In genomic region chr15:64943512-64944225, GRCh38 we compare ENCODE assay signal across 24 cellular contexts. TPM values are rescaled to one million over a fixed set of nuclear protein-coding genes. Genes with fewer than 3 reads are reported as not detected.
DNase-seq lines count a peak whose midpoint lies in the region; ATAC-seq and TF ChIP-seq lines count a peak whose summit lies in the region.
"Had no signal": no experiment of that assay in that cellular context is flagged by ENCODE, and none has a peak within 500 bp of the region (broad histone marks: within the 10 kb centered on the region; RNA-seq: fewer than 3 reads in every experiment).

No MANE protein-coding gene starts in this region.

- no peaks in the 10 kb centered on the region for H3K9me3 Mint-ChIP-seq in activated naive CD4-positive, alpha-beta T cell treated with anti-CD3 and anti-CD28 coated beads, Interleukin-2, amount 10 ng/mL, durations not matched to agents 7 days and 5 days
- no peaks in the 10 kb centered on the region for H3K9me3 Mint-ChIP-seq in central memory CD8-positive, alpha-beta T cell
- H3K9me3 Mint-ChIP-seq in type B pancreatic cell = no peaks in the 10 kb centered on the region
- H3K9me3 Mint-ChIP-seq: CD4-positive, alpha-beta memory T cell; HFFc6 had no signal

- CTCF ChIA-PET in activated naive CD4-positive, alpha-beta T cell treated with anti-CD3 and anti-CD28 coated beads, Interleukin-2, amount 10 ng/mL, durations not matched to agents 7 days and 5 days (lab: Charles Lee) = no interaction called here

- no peak overlapping the region for H3K4me3 Mint-ChIP-seq in activated naive CD4-positive, alpha-beta T cell treated with anti-CD3 and anti-CD28 coated beads, Interleukin-2, amount 10 ng/mL, durations not matched to agents 7 days and 5 days
- H3K4me3 Mint-ChIP-seq in central memory CD8-positive, alpha-beta T cell = no peak overlapping the region
- no peak overlapping the region for H3K4me3 Mint-ChIP-seq in type B pancreatic cell
- H3K4me3 Mint-ChIP-seq: CD4-positive, alpha-beta memory T cell; HFFc6 had no signal

- H3K4me1 Mint-ChIP-seq in activated naive CD4-positive, alpha-beta T cell treated with anti-CD3 and anti-CD28 coated beads, Interleukin-2, amount 10 ng/mL, durations not matched to agents 7 days and 5 days = no peaks in the 10 kb centered on the region
- no peaks in the 10 kb centered on the region for H3K4me1 Mint-ChIP-seq in central memory CD8-positive, alpha-beta T cell
- no peaks in the 10 kb centered on the region for H3K4me1 Mint-ChIP-seq in type B pancreatic cell (ENCODE audit: unreplicated experiment)
- H3K4me1 Mint-ChIP-seq: CD4-positive, alpha-beta memory T cell had no signal

- TF ChIP-seq CTCF in type B pancreatic cell (conservative IDR thresholded peaks at IDR 0.05) (no peak), foreskin keratinocyte (conservative IDR thresholded peaks at IDR 0.05) (no peak)

- H3K27me3 Mint-ChIP-seq in activated naive CD4-positive, alpha-beta T cell treated with anti-CD3 and anti-CD28 coated beads, Interleukin-2, amount 10 ng/mL, durations not matched to agents 7 days and 5 days = peaks cover 4% of the 10 kb centered on the region
- no peaks in the 10 kb centered on the region for H3K27me3 Mint-ChIP-seq in central memory CD8-positive, alpha-beta T cell
- H3K27me3 Mint-ChIP-seq in type B pancreatic cell = no peaks in the 10 kb centered on the region
- H3K27me3 Mint-ChIP-seq: CD4-positive, alpha-beta memory T cell had no signal

- peak overlapping the region; percentile 17 for H3K27ac Mint-ChIP-seq in activated naive CD4-positive, alpha-beta T cell treated with anti-CD3 and anti-CD28 coated beads, Interleukin-2, amount 10 ng/mL, durations not matched to agents 7 days and 5 days
- peak overlapping the region; percentile 33 for H3K27ac Mint-ChIP-seq in central memory CD8-positive, alpha-beta T cell (ENCODE audit: low read depth)
- no peak overlapping the region for H3K27ac Mint-ChIP-seq in type B pancreatic cell
- H3K27ac Mint-ChIP-seq: HFFc6 had no signal

- H3K36me3 Mint-ChIP-seq in activated naive CD4-positive, alpha-beta T cell treated with anti-CD3 and anti-CD28 coated beads, Interleukin-2, amount 10 ng/mL, durations not matched to agents 7 days and 5 days = no peaks in the 10 kb centered on the region
- no peaks in the 10 kb centered on the region for H3K36me3 Mint-ChIP-seq in central memory CD8-positive, alpha-beta T cell (ENCODE audit: insufficient read depth)
- H3K36me3 Mint-ChIP-seq in type B pancreatic cell = no peaks in the 10 kb centered on the region

- no peaks in the 10 kb centered on the region for H3K27me3 ChIP-seq in foreskin keratinocyte
- H3K27me3 ChIP-seq: BLaER1 had no signal

- no peak for ATAC-seq in central memory CD8-positive, alpha-beta T cell (replicated peaks; ENCODE audit: extremely low read depth, poor library complexity, severe bottlenecking)
- no peak for ATAC-seq in left lobe of liver
- ATAC-seq in foreskin keratinocyte = no peak
- ATAC-seq in HG03520 (IDR thresholded peaks at IDR 0.05; ENCODE audit: unreplicated experiment) = no peak

- H3K4me1 ChIP-seq in foreskin keratinocyte = no peaks in the 10 kb centered on the region
- H3K4me1 ChIP-seq: BLaER1, HAP-1 had no signal

- no peak for DNase-seq in activated naive CD4-positive, alpha-beta T cell treated with anti-CD3 and anti-CD28 coated beads, Interleukin-2, amount 10 ng/mL, durations not matched to agents 7 days and 5 days
- DNase-seq in activated naive CD4-positive, alpha-beta T cell (lab: John Stamatoyannopoulos, UW) = no peak
- no peak for DNase-seq in central memory CD8-positive, alpha-beta T cell (ENCODE audit: low spot score in 2 of 2)
- DNase-seq in left lobe of liver (ENCODE audit: low spot score) (peak; percentile 36), type B pancreatic cell (ENCODE audit: extremely low spot score, unreplicated experiment) (peak; percentile 54), foreskin keratinocyte (no peak), GM19240 (ENCODE audit: insufficient read length, low spot score) (no peak)
- DNase-seq: CD4-positive, alpha-beta memory T cell; COR-L47; DMS53; GOT3; HFFc6; IMR-90; MM.1S; NCI-H2029; NCI-H446; NCI-H524 treated with DMSO at 0.1 percent for 48 hours; NCI-H774; PC-9; SHP77 treated with DMSO at 0.1 percent for 48 hours had no signal

- H3K27ac ChIP-seq in foreskin keratinocyte = no peak overlapping the region
- H3K27ac ChIP-seq: BLaER1, KMS-11, PC-9 had no signal

RNA-seq across cellular contexts. Expression of gene ANKDD1A, which starts 32.0 kb away (rescaled TPM):
- total RNA-seq in left lobe of liver = 0.38 TPM
- total RNA-seq in type B pancreatic cell (ENCODE audit: low replicate concordance) = 2.3 and 3.2 TPM in 2 replicates
- total RNA-seq in foreskin keratinocyte = 2.9 and 5.1 TPM in 2 replicates
- 2.0 and 3.1 TPM in 2 replicates for polyA plus RNA-seq in foreskin keratinocyte

RNA-seq across cellular contexts. Expression of gene SPG21, which starts 46.0 kb away (rescaled TPM):
- total RNA-seq in left lobe of liver (35.7 TPM), type B pancreatic cell (ENCODE audit: low replicate concordance) (77.0 and 80.7 TPM in 2 replicates), foreskin keratinocyte (71.2 and 71.5 TPM in 2 replicates)
- 68.1 and 74.6 TPM in 2 replicates for polyA plus RNA-seq in foreskin keratinocyte

Comparison
In these comparisons a context has a peak if more than half of its experiments do, and no peak if none do; other contexts are left out.
1. DNase-seq: peak in left lobe of liver (single experiment) and type B pancreatic cell (single experiment); none in activated naive CD4-positive, alpha-beta T cell treated with anti-CD3 and anti-CD28 coated beads, Interleukin-2, amount 10 ng/mL, durations not matched to agents 7 days and 5 days (single experiment), activated naive CD4-positive, alpha-beta T cell (0 of 4), central memory CD8-positive, alpha-beta T cell (0 of 2), foreskin keratinocyte (0 of 2) and GM19240 (single experiment).